ENCODE assay signal across 21 cellular contexts in genomic region chr1:24139846-24140425, GRCh38. TPM values are rescaled to one million over a fixed set of nuclear protein-coding genes. Genes with fewer than 3 reads are reported as not detected.
DNase-seq lines count a peak whose midpoint lies in the region; ATAC-seq, FAIRE-seq and TF ChIP-seq lines count a peak whose summit lies in the region.
"Had no signal": no experiment of that assay in that cellular context is flagged by ENCODE, and none has a peak within 500 bp of the region (broad histone marks: within the 10 kb centered on the region; RNA-seq: fewer than 3 reads in every experiment).

No MANE protein-coding gene starts in this region.

- no peak for ATAC-seq in natural killer cell treated with Interleukin-12 subunit alpha and Interleukin-12 subunit beta and Interleukin-15 and Interleukin-18, amount 100 ng/mL, for 72 hours
- no peak for ATAC-seq in natural killer cell
- ATAC-seq in pancreas = peak in 2 of 4 donors; percentile 18 to 29
- no peak for ATAC-seq in HG03139 (IDR thresholded peaks at IDR 0.05; ENCODE audit: unreplicated experiment)

- intact Hi-C loops in natural killer cell (cut with micrococcal nuclease) = no loop called here
- intact Hi-C loops in pancreas (cut with DNase I) = no loop called here

- TF ChIP-seq CTCF in natural killer cell (IDR thresholded peaks at IDR 0.05) (no peak), bronchial epithelial cell (IDR thresholded peaks at IDR 0.05; ENCODE audit: insufficient read depth, low read length, severe bottlenecking) (no peak), pancreas (IDR thresholded peaks at IDR 0.05) (no peak), type B pancreatic cell (conservative IDR thresholded peaks at IDR 0.05) (no peak)

- peaks cover 9 to 31% (median 9%) of the 10 kb centered on the region in 3 donors for H3K4me1 ChIP-seq in pancreas

- peaks cover 0 to 7% of the 10 kb centered on the region in 2 donors for H3K27me3 Mint-ChIP-seq in natural killer cell treated with Interleukin-12 subunit alpha and Interleukin-12 subunit beta and Interleukin-15 and Interleukin-18, amount 100 ng/mL, for 72 hours
- peaks cover 0 to 13% of the 10 kb centered on the region in 2 donors for H3K27me3 Mint-ChIP-seq in natural killer cell (ENCODE audit: low read depth in 2 of 2)
- H3K27me3 Mint-ChIP-seq in type B pancreatic cell = no peaks in the 10 kb centered on the region

- 42 to 50% methylated on average over 11 of the region's 11 CpGs for WGBS in pancreas, 2 donors

- H3K27ac Mint-ChIP-seq in natural killer cell treated with Interleukin-12 subunit alpha and Interleukin-12 subunit beta and Interleukin-15 and Interleukin-18, amount 100 ng/mL, for 72 hours = no peak overlapping the region
- H3K27ac Mint-ChIP-seq in natural killer cell (no peak overlapping the region), type B pancreatic cell (no peak overlapping the region)
- H3K27ac Mint-ChIP-seq: CD4-positive, alpha-beta memory T cell had no signal

- peak; percentile 93 for FAIRE-seq in bronchial epithelial cell (lab: Jason Lieb, UNC)
- no peak for FAIRE-seq in pancreas (lab: Jason Lieb, UNC)
- FAIRE-seq: G401.6, GM12892, H1 had no signal

- H3K4me3 Mint-ChIP-seq in natural killer cell treated with Interleukin-12 subunit alpha and Interleukin-12 subunit beta and Interleukin-15 and Interleukin-18, amount 100 ng/mL, for 72 hours = no peak overlapping the region
- H3K4me3 Mint-ChIP-seq in natural killer cell = no peak overlapping the region
- no peak overlapping the region for H3K4me3 Mint-ChIP-seq in type B pancreatic cell
- H3K4me3 Mint-ChIP-seq: CD4-positive, alpha-beta memory T cell had no signal

- peak; percentile 35 for DNase-seq in natural killer cell treated with Interleukin-12 subunit alpha and Interleukin-12 subunit beta and Interleukin-15 and Interleukin-18, amount 100 ng/mL, for 72 hours (ENCODE audit: low spot score)
- no peak for DNase-seq in natural killer cell
- DNase-seq in bronchial epithelial cell (ENCODE audit: low read depth) = no peak
- DNase-seq in pancreas = peak in 2 of 6 donors; percentile 66 to 67
- DNase-seq in GM19240 (ENCODE audit: insufficient read length, low spot score) = no peak
- no peak for DNase-seq in type B pancreatic cell (ENCODE audit: extremely low spot score, unreplicated experiment)
- DNase-seq: C1 segment of cervical spinal cord; Calu3; CD4-positive, alpha-beta memory T cell; COR-L47; DND-41; GM23248; H7; HCEC 1CT had no signal

- H3K9me3 Mint-ChIP-seq in natural killer cell treated with Interleukin-12 subunit alpha and Interleukin-12 subunit beta and Interleukin-15 and Interleukin-18, amount 100 ng/mL, for 72 hours = no peaks in the 10 kb centered on the region
- H3K9me3 Mint-ChIP-seq in natural killer cell (no peaks in the 10 kb centered on the region), type B pancreatic cell (peaks cover 5% of the 10 kb centered on the region)

- no peaks in the 10 kb centered on the region for H3K9me3 ChIP-seq in pancreas

- no peaks in the 10 kb centered on the region for H3K27me3 ChIP-seq in bronchial epithelial cell (ENCODE audit: control insufficient read depth, insufficient read depth, low read length)
- H3K27me3 ChIP-seq in pancreas = no peaks in the 10 kb centered on the region

- peaks cover 0 to 8% of the 10 kb centered on the region in 2 donors for H3K4me1 Mint-ChIP-seq in natural killer cell treated with Interleukin-12 subunit alpha and Interleukin-12 subunit beta and Interleukin-15 and Interleukin-18, amount 100 ng/mL, for 72 hours (ENCODE audit: low read depth in 2 of 2)
- peaks cover 7 to 11% of the 10 kb centered on the region in 2 donors for H3K4me1 Mint-ChIP-seq in natural killer cell
- H3K4me1 Mint-ChIP-seq in type B pancreatic cell (ENCODE audit: unreplicated experiment) = peaks cover 15% of the 10 kb centered on the region
- H3K4me1 Mint-ChIP-seq: CD4-positive, alpha-beta memory T cell had no signal

- no peaks in the 10 kb centered on the region for H3K36me3 Mint-ChIP-seq in natural killer cell treated with Interleukin-12 subunit alpha and Interleukin-12 subunit beta and Interleukin-15 and Interleukin-18, amount 100 ng/mL, for 72 hours
- no peaks in the 10 kb centered on the region for H3K36me3 Mint-ChIP-seq in natural killer cell
- H3K36me3 Mint-ChIP-seq in type B pancreatic cell = peaks cover 3% of the 10 kb centered on the region
- H3K36me3 Mint-ChIP-seq: CD4-positive, alpha-beta memory T cell had no signal

- no peak overlapping the region for H3K4me3 ChIP-seq in bronchial epithelial cell (ENCODE audit: low read depth, low read length)
- H3K4me3 ChIP-seq in pancreas = peak overlapping the region in 2 of 4 donors; percentile 63 to 74
- H3K4me3 ChIP-seq: GM23248 had no signal

- H3K27ac ChIP-seq in pancreas = peak overlapping the region; percentile 75 to 87 (median 82)
- H3K27ac ChIP-seq: GM23248 had no signal

- H3K36me3 ChIP-seq in bronchial epithelial cell (ENCODE audit: control insufficient read depth, insufficient read depth, low read length) (no peaks in the 10 kb centered on the region), pancreas (peaks cover 0 to 13% (median 0%) of the 10 kb centered on the region in 3 donors)

RNA-seq across cellular contexts. Expression of gene IL22RA1, which starts 3.0 kb away (rescaled TPM):
- not detected for total RNA-seq in natural killer cell treated with Interleukin-12 subunit alpha and Interleukin-12 subunit beta and Interleukin-15 and Interleukin-18, amount 100 ng/mL, for 72 hours
- total RNA-seq in natural killer cell (not detected), bronchial epithelial cell (0.26 and 1.5 TPM in 2 replicates), pancreas (100 to 1,000 TPM in 4 of 6 donors, 10 to 100 TPM in 2; 62.5 to 164 (median 123) TPM), type B pancreatic cell (ENCODE audit: low replicate concordance) (1.1 and 2.8 TPM in 2 replicates)
- polyA plus RNA-seq in pancreas = 10 to 100 TPM; 68.8 to 87.5 TPM
- total RNA-seq: CD4-positive, alpha-beta memory T cell; GM23248 had no signal
- polyA plus RNA-seq: BJ; CD4-positive, alpha-beta memory T cell had no signal

RNA-seq across cellular contexts. Expression of gene MYOM3, which starts 28.0 kb away (rescaled TPM):
- not detected for total RNA-seq in natural killer cell treated with Interleukin-12 subunit alpha and Interleukin-12 subunit beta and Interleukin-15 and Interleukin-18, amount 100 ng/mL, for 72 hours
- total RNA-seq in natural killer cell (under 1 TPM in 1 of 3 donors, not detected in 2; 0.08 TPM), bronchial epithelial cell (under 0.01 and 0.13 TPM in 2 replicates), pancreas (1 to 10 TPM in 2 of 6 donors, under 1 TPM in 4; 0.38 to 1.7 (median 0.79) TPM), type B pancreatic cell (ENCODE audit: low replicate concordance) (0.12 and 0.70 TPM in 2 replicates)
- 1 to 10 TPM in 1 of 2 donors, under 1 TPM in 1; 0.77 to 1.2 TPM for polyA plus RNA-seq in pancreas
- total RNA-seq: A673; CD4-positive, alpha-beta memory T cell had no signal
- polyA plus RNA-seq: BJ; CD4-positive, alpha-beta memory T cell had no signal

RNA-seq across cellular contexts. Expression of gene IFNLR1, which starts 47.2 kb away (rescaled TPM):
- 1 to 10 TPM in 1 of 2 donors, under 1 TPM in 1; 0.36 to 2.0 TPM for total RNA-seq in natural killer cell treated with Interleukin-12 subunit alpha and Interleukin-12 subunit beta and Interleukin-15 and Interleukin-18, amount 100 ng/mL, for 72 hours
- 1 to 10 TPM in 1 of 3 donors, under 1 TPM in 2; 0.07 to 2.5 (median 0.19) TPM for total RNA-seq in natural killer cell
- total RNA-seq in bronchial epithelial cell = 4.5 and 5.5 TPM in 2 replicates
- total RNA-seq in pancreas = 1 to 10 TPM; 3.0 to 8.4 (median 4.7) TPM
- 1 to 10 TPM; 2.3 to 3.4 TPM for polyA plus RNA-seq in pancreas
- 7.1 and 19.9 TPM in 2 replicates for total RNA-seq in type B pancreatic cell (ENCODE audit: low replicate concordance)
- total RNA-seq: A172, GM23248 had no signal
- polyA plus RNA-seq: BJ, GM23248 had no signal

Comparison
In these comparisons a context has a peak if more than half of its experiments do, and no peak if none do; other contexts are left out.
1. RNA of gene IL22RA1, which starts 3.0 kb away (total RNA-seq): 62.5 to 164 TPM in pancreas; 1.1 to 2.8 TPM in type B pancreatic cell, 0.26 to 1.5 TPM in bronchial epithelial cell, not detected in natural killer cell treated with Interleukin-12 subunit alpha and Interleukin-12 subunit beta and Interleukin-15 and Interleukin-18, amount 100 ng/mL, for 72 hours and not detected in natural killer cell; every median in the first group is over 10 times any median in the second.